In the genomic region with DNA sequence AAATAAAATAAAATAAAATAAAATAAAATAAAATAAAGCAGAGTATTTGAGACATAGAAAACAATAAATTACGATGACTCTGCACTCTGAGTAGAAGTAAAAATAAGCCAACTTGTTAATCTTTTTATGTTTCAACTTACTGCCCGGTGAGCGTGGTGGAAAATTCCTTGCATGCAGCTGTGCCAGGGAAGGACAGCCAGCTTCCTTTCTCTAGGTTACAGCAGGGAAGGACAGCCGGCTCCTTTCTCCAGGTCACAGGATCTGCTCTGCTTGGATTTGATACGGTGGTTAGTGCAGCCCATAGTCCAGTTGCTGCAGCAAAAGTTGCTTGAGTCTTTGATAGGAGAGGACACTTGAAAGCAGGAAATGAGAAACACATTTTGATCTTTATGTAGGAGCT, we compare ENCODE assay signal across 7 cellular contexts. TPM values are rescaled to one million over a fixed set of nuclear protein-coding genes. Genes with fewer than 3 reads are reported as not detected.
"Had no signal": no experiment of that assay in that cellular context is flagged by ENCODE, and none has a peak within 500 bp of the region (broad histone marks: within the 10 kb centered on the region; RNA-seq: fewer than 3 reads in every experiment).

No MANE protein-coding gene starts in this region.

RNA-seq across cellular contexts. Expression of a gene that starts 13.8 kb away (rescaled TPM):
- total RNA-seq: GM23248, GM23338, H1, H4, H7, H9, HFFc6 had no signal
- polyA plus RNA-seq: GM23248, GM23338, H1 had no signal
